ENCODE assay signal across 17 cellular contexts in genomic region chr12:107228076-107228475, GRCh38.
DNase-seq lines count a peak whose midpoint lies in the region; ATAC-seq and TF ChIP-seq lines count a peak whose summit lies in the region.
"Had no signal": no experiment of that assay in that cellular context is flagged by ENCODE, and none has a peak within 500 bp of the region (broad histone marks: within the 10 kb centered on the region; RNA-seq: fewer than 3 reads in every experiment).

No MANE protein-coding gene starts in this region.

- peaks cover 5% of the 10 kb centered on the region for H3K4me1 ChIP-seq in mesendoderm (ENCODE audit: control insufficient read depth, low read depth, low read length)
- H3K4me1 ChIP-seq: BLaER1, HAP-1 had no signal

- no peak overlapping the region for H3K56ac ChIP-seq in mesendoderm (ENCODE audit: low read length)

- no peaks in the 10 kb centered on the region for H3K36me3 Mint-ChIP-seq in WTC11
- no peaks in the 10 kb centered on the region for H3K36me3 Mint-ChIP-seq in stimulated activated memory B cell treated with anti-CD40 and anti-IgM and Interleukin-4, amounts not matched to agents 10 μg/mL and 1 μg/mL and 100 μg/mL, for 72 hours
- H3K36me3 Mint-ChIP-seq: CD14-positive monocyte; CD4-positive, alpha-beta memory T cell had no signal

- no peak overlapping the region for H3K4me3 ChIP-seq in mesendoderm (ENCODE audit: low read length)
- H3K4me3 ChIP-seq: A549, BLaER1, HAP-1, K562 had no signal

- H4K8ac ChIP-seq in mesendoderm (ENCODE audit: low read depth, low read length), result no peak overlapping the region

- POLR2A ChIA-PET in WTC11 (lab: Charles Lee), result no interaction called here

- H2BK15ac ChIP-seq in mesendoderm (replicated peaks; ENCODE audit: low read depth), result no peak overlapping the region

- H3K79me1 ChIP-seq in mesendoderm (ENCODE audit: low read length), result no peaks in the 10 kb centered on the region

- H3K4me3 Mint-ChIP-seq in WTC11, result no peak overlapping the region
- H3K4me3 Mint-ChIP-seq in stimulated activated memory B cell treated with anti-CD40 and anti-IgM and Interleukin-4, amounts not matched to agents 10 μg/mL and 1 μg/mL and 100 μg/mL, for 72 hours, result no peak overlapping the region
- H3K4me3 Mint-ChIP-seq: CD14-positive monocyte; CD4-positive, alpha-beta memory T cell had no signal

- no peaks in the 10 kb centered on the region for H3K36me3 ChIP-seq in mesendoderm (ENCODE audit: control insufficient read depth, insufficient read depth, low read length)
- H3K36me3 ChIP-seq: BLaER1, HAP-1 had no signal

- no peak overlapping the region for H3K4ac ChIP-seq in mesendoderm (ENCODE audit: low read depth, low read length)

- H3K18ac ChIP-seq in mesendoderm (ENCODE audit: low read length), result peak overlapping the region; percentile 32

- no peaks in the 10 kb centered on the region for H3K27me3 Mint-ChIP-seq in WTC11 (ENCODE audit: low read depth)
- peaks cover 14% of the 10 kb centered on the region for H3K27me3 Mint-ChIP-seq in stimulated activated memory B cell treated with anti-CD40 and anti-IgM and Interleukin-4, amounts not matched to agents 10 μg/mL and 1 μg/mL and 100 μg/mL, for 72 hours

- H3K79me2 ChIP-seq in mesendoderm (ENCODE audit: control insufficient read depth, insufficient read depth, low read length), result no peaks in the 10 kb centered on the region

- no peaks in the 10 kb centered on the region for H3K9me3 Mint-ChIP-seq in WTC11
- no peaks in the 10 kb centered on the region for H3K9me3 Mint-ChIP-seq in stimulated activated memory B cell treated with anti-CD40 and anti-IgM and Interleukin-4, amounts not matched to agents 10 μg/mL and 1 μg/mL and 100 μg/mL, for 72 hours
- H3K9me3 Mint-ChIP-seq: CD14-positive monocyte; CD4-positive, alpha-beta memory T cell had no signal

- no peak overlapping the region for H3K23ac ChIP-seq in mesendoderm (ENCODE audit: low read length)

- H3K9ac ChIP-seq in mesendoderm (ENCODE audit: low read length), result no peak overlapping the region
- H3K9ac ChIP-seq: BLaER1 had no signal

- no peak overlapping the region for H3K27ac ChIP-seq in mesendoderm (ENCODE audit: low read depth, low read length)
- H3K27ac ChIP-seq: A549, BLaER1, HL-60 had no signal

- no peak overlapping the region for H4K5ac ChIP-seq in mesendoderm (ENCODE audit: low read length)

- no peak for TF ChIP-seq CTCF in WTC11 (IDR thresholded peaks at IDR 0.05)

- H2AK5ac ChIP-seq in mesendoderm (ENCODE audit: low read length), result no peak overlapping the region

- H2BK120ac ChIP-seq in mesendoderm (ENCODE audit: low read depth, low read length), result no peak overlapping the region

- CTCF ChIA-PET in WTC11 (lab: Charles Lee), result interaction anchor here (0.7 kb wide), 1 partner anchor 331 kb away, joined by 3 read pairs; no protein-coding TSS in a partner anchor

- H3K27me3 ChIP-seq in mesendoderm (ENCODE audit: insufficient read depth, low read length, poor library complexity), result no peaks in the 10 kb centered on the region
- H3K27me3 ChIP-seq: BLaER1 had no signal

- H3K4me1 Mint-ChIP-seq in WTC11, result peaks cover 17% of the 10 kb centered on the region
- no peaks in the 10 kb centered on the region for H3K4me1 Mint-ChIP-seq in stimulated activated memory B cell treated with anti-CD40 and anti-IgM and Interleukin-4, amounts not matched to agents 10 μg/mL and 1 μg/mL and 100 μg/mL, for 72 hours
- H3K4me1 Mint-ChIP-seq: CD14-positive monocyte; CD4-positive, alpha-beta memory T cell had no signal

- no CpG with 5 or more reads among the region's 4 CpGs for WGBS in mesendoderm (ENCODE audit: extremely low coverage, insufficient coverage, low lambda C conversion rate)

- DNase-seq in WTC11 (ENCODE audit: low spot score) (no peak), mesendoderm (no peak), NCI-H2227 treated with DMSO at 0.1 percent for 48 hours (lab: John Stamatoyannopoulos, UW) (no peak)
- DNase-seq in stimulated activated CD4-positive, alpha-beta T cell treated with anti-CD3 and anti-CD28 coated beads, Interleukin-4, amount 100 ng/mL, for 4 hours, result no peak
- DNase-seq: CD4-positive, alpha-beta memory T cell; DMS153; DMS79 treated with DMSO at 0.1 percent for 48 hours; GF-D8; IMR-90 had no signal

- no peak overlapping the region for H3K27ac Mint-ChIP-seq in WTC11
- no peak overlapping the region for H3K27ac Mint-ChIP-seq in stimulated activated memory B cell treated with anti-CD40 and anti-IgM and Interleukin-4, amounts not matched to agents 10 μg/mL and 1 μg/mL and 100 μg/mL, for 72 hours
- H3K27ac Mint-ChIP-seq: CD14-positive monocyte; CD4-positive, alpha-beta memory T cell had no signal

- no peak overlapping the region for H2BK5ac ChIP-seq in mesendoderm (ENCODE audit: low read length)

- no peak overlapping the region for H3K4me2 ChIP-seq in mesendoderm (ENCODE audit: low read length)
- H3K4me2 ChIP-seq: A549, BLaER1 had no signal

- ATAC-seq in WTC11 (peak; percentile 63), HG03108 (IDR thresholded peaks at IDR 0.05; ENCODE audit: unreplicated experiment) (no peak)
- ATAC-seq in stimulated activated memory B cell treated with anti-CD40 and anti-IgM and Interleukin-4, amounts not matched to agents 10 μg/mL and 1 μg/mL and 100 μg/mL, for 72 hours, result peak; percentile 15
- ATAC-seq: K562 had no signal

TF ChIP-seq in WTC11, 78 proteins besides CTCF, POLR2A, EP300 and RAD21:
- TF ChIP-seq MYBL2 (CRISPR knock-in tag; IDR thresholded peaks at IDR 0.05) (no peak), JAZF1 (CRISPR knock-in tag; IDR thresholded peaks at IDR 0.05) (no peak), ATF1 (CRISPR knock-in tag; IDR thresholded peaks at IDR 0.05) (no peak), ZNF532 (CRISPR knock-in tag; IDR thresholded peaks at IDR 0.05; ENCODE audit: borderline replicate concordance) (no peak)
TF ChIP-seq in WTC11: peak in this region for 0.
